Comparison of ENCODE assay signal across 8 cellular contexts in genomic region chr10:4815646-4816144, GRCh38. TPM values are rescaled to one million over a fixed set of nuclear protein-coding genes. Genes with fewer than 3 reads are reported as not detected.
DNase-seq lines count a peak whose midpoint lies in the region; ATAC-seq, FAIRE-seq and TF ChIP-seq lines count a peak whose summit lies in the region.
"Not testable (repeated sequence)": the region's sequence is repeated elsewhere in the genome, so short reads cannot be mapped to it uniquely, and the experiment has no call there.

No MANE protein-coding gene starts in this region.

- not testable (repeated sequence) for H3K9me3 ChIP-seq in MM.1S (replicated peaks; ENCODE audit: insufficient read depth, low read length); astrocyte (ENCODE audit: insufficient read depth, low read depth, low read length); heart right ventricle; upper lobe of right lung

- not testable (repeated sequence) for H3F3A ChIP-seq in MM.1S (ENCODE audit: insufficient read depth, low read length)

- not testable (repeated sequence) for H3K9ac ChIP-seq in MM.1S (ENCODE audit: low read length); astrocyte (ENCODE audit: low read length)

- H3K36me3 ChIP-seq in MM.1S (replicated peaks; ENCODE audit: insufficient read depth, low read length); astrocyte (ENCODE audit: insufficient read depth, low read length); heart right ventricle; upper lobe of right lung: not testable (repeated sequence)

- H3K27me3 ChIP-seq in MM.1S (replicated peaks; ENCODE audit: insufficient read depth, low read length); astrocyte (ENCODE audit: insufficient read depth, low read length); heart right ventricle; upper lobe of right lung: not testable (repeated sequence)

- FAIRE-seq in G401.6 (lab: Jason Lieb, UNC) = peak; percentile 93
- not testable (repeated sequence) for FAIRE-seq in astrocyte (lab: Jason Lieb, UNC)

- H3K4me3 ChIP-seq in MM.1S (ENCODE audit: low read length); astrocyte (ENCODE audit: insufficient read depth, low read depth, low read length); heart right ventricle; upper lobe of right lung: not testable (repeated sequence)

- H3K27ac ChIP-seq in MM.1S (ENCODE audit: low read length); astrocyte (ENCODE audit: low read depth, low read length); heart right ventricle; upper lobe of right lung: not testable (repeated sequence)

- H4K20me1 ChIP-seq in MM.1S (ENCODE audit: insufficient read depth, low read length); astrocyte (ENCODE audit: insufficient read depth, low read length): not testable (repeated sequence)

- H3K4me3 Mint-ChIP-seq in astrocyte (ENCODE audit: unreplicated experiment); endothelial cell (ENCODE audit: unreplicated experiment); neural crest cell: not testable (repeated sequence)

- ATAC-seq in heart right ventricle, upper lobe of right lung: not testable (repeated sequence)

- H3K4me1 ChIP-seq in MM.1S (ENCODE audit: low read length) (peaks cover 10% of the 10 kb centered on the region; the same call in 1 of the 2 replicates), astrocyte (ENCODE audit: insufficient read depth, low read length) (peaks cover 11% of the 10 kb centered on the region), heart right ventricle (peaks cover 0 to 32% (median 0%) of the 10 kb centered on the region in 9 donors)
- H3K4me1 ChIP-seq in upper lobe of right lung = not testable (repeated sequence)

- TF ChIP-seq CTCF in MM.1S (IDR thresholded peaks at IDR 0.05; ENCODE audit: low read length) (peak; percentile 64), astrocyte (IDR thresholded peaks at IDR 0.05; ENCODE audit: insufficient read depth, low read depth, low read length) (peak; percentile 32), endothelial cell (IDR thresholded peaks at IDR 0.05; ENCODE audit: unreplicated experiment) (peak; percentile 96), heart right ventricle (IDR thresholded peaks at IDR 0.05) (peak; percentile 35 to 72 (median 58)), neural crest cell (conservative IDR thresholded peaks at IDR 0.05) (peak; percentile 65), upper lobe of right lung (IDR thresholded peaks at IDR 0.05) (peak; percentile 54)

- H3K4me2 ChIP-seq in MM.1S (ENCODE audit: low read depth, low read length); astrocyte (ENCODE audit: low read length): not testable (repeated sequence)

- H3K79me2 ChIP-seq in MM.1S (ENCODE audit: low read length); astrocyte (ENCODE audit: insufficient read depth, low read length): not testable (repeated sequence)

- not testable (repeated sequence) for H3K4me1 Mint-ChIP-seq in astrocyte (ENCODE audit: low read depth, unreplicated experiment); endothelial cell (ENCODE audit: unreplicated experiment); neural crest cell

- not testable (repeated sequence) for H2AFZ ChIP-seq in MM.1S (ENCODE audit: low read length); astrocyte (ENCODE audit: low read depth, low read length)

- not testable (repeated sequence) for H3K9me2 ChIP-seq in MM.1S (replicated peaks; ENCODE audit: insufficient read depth, low read length)

- intact Hi-C loops in heart right ventricle (cut with DNase I) = loop anchor here in 5 of 10 donors (1.0 to 10.0 kb wide), 5 partner anchors 33 to 809 kb away; partner anchors contain the start of gene AKR1C3 (in 1 of the 5)
- intact Hi-C loops in upper lobe of right lung (cut with DNase I) = not testable (repeated sequence)

- not testable (repeated sequence) for H3K36me3 Mint-ChIP-seq in astrocyte (ENCODE audit: low read depth, unreplicated experiment); endothelial cell (ENCODE audit: low read depth, unreplicated experiment); neural crest cell (ENCODE audit: low read depth)

- not testable (repeated sequence) for H3K27me3 Mint-ChIP-seq in astrocyte (ENCODE audit: low read depth, unreplicated experiment); endothelial cell (ENCODE audit: unreplicated experiment); neural crest cell (ENCODE audit: low read depth)

- 5 to 13% methylated on average over 2 of the region's 11 CpGs for WGBS in heart right ventricle, 2 donors

- not testable (repeated sequence) for H3K27ac Mint-ChIP-seq in astrocyte (ENCODE audit: unreplicated experiment); endothelial cell (ENCODE audit: unreplicated experiment); neural crest cell (ENCODE audit: unreplicated experiment)

- not testable (repeated sequence) for DNase-seq in MM.1S; endothelial cell (ENCODE audit: low spot score); heart right ventricle; neural crest cell (ENCODE audit: low read depth, low spot score); upper lobe of right lung
- DNase-seq in RKO (ENCODE audit: low spot score) (peak; percentile 38), astrocyte (ENCODE audit: low read depth) (peak; percentile 20)

- not testable (repeated sequence) for H3K9me3 Mint-ChIP-seq in astrocyte (ENCODE audit: unreplicated experiment); endothelial cell (ENCODE audit: unreplicated experiment); neural crest cell

RNA-seq across cellular contexts. Expression of gene AKR1E2, which starts 10.3 kb away (rescaled TPM):
- total RNA-seq in astrocyte (0.91 and 1.4 TPM in 2 replicates), endothelial cell (ENCODE audit: unreplicated experiment) (6.2 TPM), heart right ventricle (1 to 10 TPM; 2.0 to 6.5 (median 4.8) TPM), neural crest cell (3.9 and 5.1 TPM in 2 replicates), upper lobe of right lung (10.0 TPM)
- 1 to 10 TPM; 1.2 to 3.0 TPM for polyA plus RNA-seq in heart right ventricle

Comparison
In these comparisons a context has a peak if more than half of its experiments do, and no peak if none do; other contexts are left out.
1. CTCF ChIP-seq: peak in every context shown above with its lines; median percentile 96 in endothelial cell; 65 in neural crest cell; 64 in MM.1S; 58 in heart right ventricle; 54 in upper lobe of right lung; 32 in astrocyte.